ENCODE assay signal across 29 cellular contexts in genomic region chr20:57601211-57601570, GRCh38. TPM values are rescaled to one million over a fixed set of nuclear protein-coding genes. Genes with fewer than 3 reads are reported as not detected.
A peak's percentile ranks its signal among the peaks of the same experiment; 100 is the strongest.
DNase-seq lines count a peak whose midpoint lies in the region; FAIRE-seq lines count a peak whose summit lies in the region.
"Had no signal": no experiment of that assay in that cellular context is flagged by ENCODE, and none has a peak within 500 bp of the region (broad histone marks: within the 10 kb centered on the region; RNA-seq: fewer than 3 reads in every experiment).

No MANE protein-coding gene starts in this region.

- no peaks in the 10 kb centered on the region for H4K20me1 ChIP-seq in GM23248 (ENCODE audit: insufficient read depth)
- H4K20me1 ChIP-seq: BLaER1 had no signal

- no peaks in the 10 kb centered on the region for H3F3A ChIP-seq in GM23248 (ENCODE audit: insufficient read depth)

- no peak for DNase-seq in activated CD4-positive, alpha-beta T cell treated with anti-CD3 and anti-CD28 coated beads, Interleukin-2, amount 10 ng/mL, durations not matched to agents 7 days and 5 days
- no peak for DNase-seq in activated CD4-positive, alpha-beta T cell treated with anti-CD3 and anti-CD28 coated beads for 4 hours
- DNase-seq in GM23248 (peak; percentile 13), RCC 7860 (ENCODE audit: low spot score) (peak; percentile 11), epidermal melanocyte (ENCODE audit: insufficient read length, low spot score) (peak; percentile 45), NCI-H1694 treated with DMSO at 0.1 percent for 48 hours (lab: John Stamatoyannopoulos, UW) (no peak)
- DNase-seq in activated T-helper 1 cell treated with anti-CD3 and anti-CD28 coated beads, Interleukin-12 subunit alpha, Interleukin-12 subunit beta, Interleukin-2, Interleukin-4 antibody, amounts not matched to agents 30 ng/mL and 10 ng/mL and 1 ng/mL, durations not matched to agents 14 hours and 24 hours and 36 hours (ENCODE audit: low spot score), result no peak
- DNase-seq in stimulated activated CD4-positive, alpha-beta T cell treated with anti-CD3 and anti-CD28 coated beads, Interleukin-4, amount 100 ng/mL, for 1 hour, result no peak
- DNase-seq: ACHN; Caco-2; CD4-positive, alpha-beta T cell; DMS 273 treated with DMSO at 0.1 percent for 48 hours; DMS79 treated with DMSO at 0.1 percent for 48 hours; Kasumi-1; NCI-H1092; NCI-H1436 treated with DMSO at 0.1 percent for 48 hours; NCI-H2029 treated with DMSO at 0.1 percent for 48 hours; NCI-H345; NCI-H524; NCI-H82; OCI-M1; RPMI8226; SHP77 had no signal

- no peaks in the 10 kb centered on the region for H3K9me3 ChIP-seq in GM23248 (ENCODE audit: low read depth)
- H3K9me3 ChIP-seq: BLaER1, Caco-2 had no signal

- no peak overlapping the region for H3K4me3 ChIP-seq in GM23248
- H3K4me3 ChIP-seq: BLaER1, SK-N-MC had no signal

- no peaks in the 10 kb centered on the region for H3K9me2 ChIP-seq in GM23248 (ENCODE audit: insufficient read depth)

- H3K9ac ChIP-seq in GM23248, result no peak overlapping the region
- H3K9ac ChIP-seq: BLaER1 had no signal

- no peak overlapping the region for H2AFZ ChIP-seq in GM23248

- H3K9me3 Mint-ChIP-seq in activated CD4-positive, alpha-beta T cell treated with anti-CD3 and anti-CD28 coated beads, Interleukin-2, amount 10 ng/mL, durations not matched to agents 7 days and 5 days, result no peaks in the 10 kb centered on the region
- no peaks in the 10 kb centered on the region for H3K9me3 Mint-ChIP-seq in activated T-helper 1 cell treated with anti-CD3 and anti-CD28 coated beads, Interleukin-12 subunit alpha, Interleukin-12 subunit beta, Interleukin-2, Interleukin-4 antibody, amounts not matched to agents 30 ng/mL and 10 ng/mL and 1 ng/mL, durations not matched to agents 14 hours and 24 hours and 36 hours
- H3K9me3 Mint-ChIP-seq: CD4-positive, alpha-beta T cell had no signal

- no peaks in the 10 kb centered on the region for H3K36me3 ChIP-seq in GM23248 (ENCODE audit: low read depth)
- H3K36me3 ChIP-seq: BLaER1 had no signal

- 62 to 78% methylated on average over 2 of the region's 2 CpGs for WGBS in GM23248 (ENCODE audit: low coverage in 1 of 2, low lambda C conversion rate in 2 of 2, missing lambda C conversion rate in 2 of 2), 2 experiments

- FAIRE-seq in RCC 7860 (lab: Jason Lieb, UNC), result no peak
- FAIRE-seq: G401.6, GM18507, H54 had no signal

- no peak overlapping the region for H3K27ac ChIP-seq in GM23248
- H3K27ac ChIP-seq: 22Rv1, BLaER1, SK-N-MC had no signal

- CTCF ChIA-PET in activated CD4-positive, alpha-beta T cell treated with anti-CD3 and anti-CD28 coated beads, Interleukin-2, amount 10 ng/mL, durations not matched to agents 7 days and 5 days (lab: Charles Lee), result interaction anchor here (0.6 to 1.7 kb wide), 5 partner anchors 9 to 82 kb away, joined by 3 to 8 read pairs (median 3); partner anchors contain the start of gene ZBP1

- H3K4me2 ChIP-seq in GM23248 (ENCODE audit: unreplicated experiment), result no peak overlapping the region
- H3K4me2 ChIP-seq: BLaER1 had no signal

- H3K4me1 Mint-ChIP-seq in activated CD4-positive, alpha-beta T cell treated with anti-CD3 and anti-CD28 coated beads, Interleukin-2, amount 10 ng/mL, durations not matched to agents 7 days and 5 days, result peaks cover 34% of the 10 kb centered on the region
- H3K4me1 Mint-ChIP-seq in activated T-helper 1 cell treated with anti-CD3 and anti-CD28 coated beads, Interleukin-12 subunit alpha, Interleukin-12 subunit beta, Interleukin-2, Interleukin-4 antibody, amounts not matched to agents 30 ng/mL and 10 ng/mL and 1 ng/mL, durations not matched to agents 14 hours and 24 hours and 36 hours (ENCODE audit: low read depth), result peaks cover 9% of the 10 kb centered on the region

- peaks cover 8% of the 10 kb centered on the region for H3K27me3 Mint-ChIP-seq in activated CD4-positive, alpha-beta T cell treated with anti-CD3 and anti-CD28 coated beads, Interleukin-2, amount 10 ng/mL, durations not matched to agents 7 days and 5 days
- peaks cover 34% of the 10 kb centered on the region for H3K27me3 Mint-ChIP-seq in activated T-helper 1 cell treated with anti-CD3 and anti-CD28 coated beads, Interleukin-12 subunit alpha, Interleukin-12 subunit beta, Interleukin-2, Interleukin-4 antibody, amounts not matched to agents 30 ng/mL and 10 ng/mL and 1 ng/mL, durations not matched to agents 14 hours and 24 hours and 36 hours (ENCODE audit: insufficient read depth)
- H3K27me3 Mint-ChIP-seq: CD4-positive, alpha-beta T cell had no signal

- no peak overlapping the region for H3K4me3 Mint-ChIP-seq in activated CD4-positive, alpha-beta T cell treated with anti-CD3 and anti-CD28 coated beads, Interleukin-2, amount 10 ng/mL, durations not matched to agents 7 days and 5 days
- no peak overlapping the region for H3K4me3 Mint-ChIP-seq in activated T-helper 1 cell treated with anti-CD3 and anti-CD28 coated beads, Interleukin-12 subunit alpha, Interleukin-12 subunit beta, Interleukin-2, Interleukin-4 antibody, amounts not matched to agents 30 ng/mL and 10 ng/mL and 1 ng/mL, durations not matched to agents 14 hours and 24 hours and 36 hours
- H3K4me3 Mint-ChIP-seq: CD4-positive, alpha-beta T cell had no signal

- no peaks in the 10 kb centered on the region for H3K27me3 ChIP-seq in GM23248 (replicated peaks; ENCODE audit: insufficient read depth)
- H3K27me3 ChIP-seq: BLaER1 had no signal

- in situ Hi-C loops in GM23248 (cut with MboI), result no loop called here

- POLR2A ChIA-PET in activated CD4-positive, alpha-beta T cell treated with anti-CD3 and anti-CD28 coated beads, Interleukin-2, amount 10 ng/mL, durations not matched to agents 7 days and 5 days (lab: Charles Lee), result no interaction called here

- H3K36me3 Mint-ChIP-seq in activated CD4-positive, alpha-beta T cell treated with anti-CD3 and anti-CD28 coated beads, Interleukin-2, amount 10 ng/mL, durations not matched to agents 7 days and 5 days (ENCODE audit: low read depth), result peaks cover 6% of the 10 kb centered on the region
- H3K36me3 Mint-ChIP-seq in activated T-helper 1 cell treated with anti-CD3 and anti-CD28 coated beads, Interleukin-12 subunit alpha, Interleukin-12 subunit beta, Interleukin-2, Interleukin-4 antibody, amounts not matched to agents 30 ng/mL and 10 ng/mL and 1 ng/mL, durations not matched to agents 14 hours and 24 hours and 36 hours (ENCODE audit: low read depth), result no peaks in the 10 kb centered on the region

- intact Hi-C loops in activated T-helper 1 cell treated with anti-CD3 and anti-CD28 coated beads, Interleukin-12 subunit alpha, Interleukin-12 subunit beta, Interleukin-2, Interleukin-4 antibody, amounts not matched to agents 30 ng/mL and 10 ng/mL and 1 ng/mL, durations not matched to agents 14 hours and 24 hours and 36 hours (cut with micrococcal nuclease), result no loop called here

- H3K27ac Mint-ChIP-seq in activated CD4-positive, alpha-beta T cell treated with anti-CD3 and anti-CD28 coated beads, Interleukin-2, amount 10 ng/mL, durations not matched to agents 7 days and 5 days, result peak overlapping the region; percentile 25
- H3K27ac Mint-ChIP-seq in activated T-helper 1 cell treated with anti-CD3 and anti-CD28 coated beads, Interleukin-12 subunit alpha, Interleukin-12 subunit beta, Interleukin-2, Interleukin-4 antibody, amounts not matched to agents 30 ng/mL and 10 ng/mL and 1 ng/mL, durations not matched to agents 14 hours and 24 hours and 36 hours, result no peak overlapping the region
- H3K27ac Mint-ChIP-seq: CD4-positive, alpha-beta T cell had no signal

- H3K4me1 ChIP-seq in GM23248 (ENCODE audit: insufficient read depth), result no peaks in the 10 kb centered on the region

- H3K79me2 ChIP-seq in GM23248 (ENCODE audit: insufficient read depth), result no peaks in the 10 kb centered on the region

RNA-seq across cellular contexts. Expression of gene ZBP1, which starts 19.0 kb away (rescaled TPM):
- 10 to 100 TPM; 28.3 to 31.4 TPM for total RNA-seq in activated CD4-positive, alpha-beta T cell treated with anti-CD3 and anti-CD28 coated beads, Interleukin-2, amount 10 ng/mL, durations not matched to agents 7 days and 5 days
- total RNA-seq in GM23248 (2014; rRNA removed; shearing (Covaris generic)), result not detected in 2 replicates
- polyA plus RNA-seq in GM23248 (2016; fragmentation: Nextera tagmentation; extraction: Ambion mirVana), result not detected in 2 replicates
- 0.15 and 0.41 TPM in 2 replicates for total RNA-seq in activated T-helper 1 cell treated with anti-CD3 and anti-CD28 coated beads, Interleukin-12 subunit alpha, Interleukin-12 subunit beta, Interleukin-2, Interleukin-4 antibody, amounts not matched to agents 30 ng/mL and 10 ng/mL and 1 ng/mL, durations not matched to agents 14 hours and 24 hours and 36 hours
- total RNA-seq: Caco-2 had no signal

RNA-seq across cellular contexts. Expression of gene PCK1, which starts 40.3 kb away (rescaled TPM):
- total RNA-seq in activated CD4-positive, alpha-beta T cell treated with anti-CD3 and anti-CD28 coated beads, Interleukin-2, amount 10 ng/mL, durations not matched to agents 7 days and 5 days, result not detected
- total RNA-seq in GM23248 (2014; rRNA removed; shearing (Covaris generic)), result not detected in 2 replicates
- not detected in 2 replicates for polyA plus RNA-seq in GM23248 (2016; fragmentation: Nextera tagmentation; extraction: Ambion mirVana)
- not detected in 2 replicates for total RNA-seq in activated T-helper 1 cell treated with anti-CD3 and anti-CD28 coated beads, Interleukin-12 subunit alpha, Interleukin-12 subunit beta, Interleukin-2, Interleukin-4 antibody, amounts not matched to agents 30 ng/mL and 10 ng/mL and 1 ng/mL, durations not matched to agents 14 hours and 24 hours and 36 hours
- total RNA-seq: Caco-2; CD4-positive, alpha-beta T cell had no signal

Comparison
In these comparisons a context has a peak if more than half of its experiments do, and no peak if none do; other contexts are left out.
1. DNase-seq: peak in GM23248 (single experiment), RCC 7860 (single experiment) and epidermal melanocyte (single experiment); none in activated CD4-positive, alpha-beta T cell treated with anti-CD3 and anti-CD28 coated beads, Interleukin-2, amount 10 ng/mL, durations not matched to agents 7 days and 5 days (single experiment), activated CD4-positive, alpha-beta T cell treated with anti-CD3 and anti-CD28 coated beads for 4 hours (0 of 2), NCI-H1694 treated with DMSO at 0.1 percent for 48 hours (single experiment), activated T-helper 1 cell treated with anti-CD3 and anti-CD28 coated beads, Interleukin-12 subunit alpha, Interleukin-12 subunit beta, Interleukin-2, Interleukin-4 antibody, amounts not matched to agents 30 ng/mL and 10 ng/mL and 1 ng/mL, durations not matched to agents 14 hours and 24 hours and 36 hours (single experiment) and stimulated activated CD4-positive, alpha-beta T cell treated with anti-CD3 and anti-CD28 coated beads, Interleukin-4, amount 100 ng/mL, for 1 hour (single experiment).
2. RNA of gene ZBP1, which starts 19.0 kb away (total RNA-seq): 28.3 to 31.4 TPM in activated CD4-positive, alpha-beta T cell treated with anti-CD3 and anti-CD28 coated beads, Interleukin-2, amount 10 ng/mL, durations not matched to agents 7 days and 5 days; 0.15 to 0.41 TPM in activated T-helper 1 cell treated with anti-CD3 and anti-CD28 coated beads, Interleukin-12 subunit alpha, Interleukin-12 subunit beta, Interleukin-2, Interleukin-4 antibody, amounts not matched to agents 30 ng/mL and 10 ng/mL and 1 ng/mL, durations not matched to agents 14 hours and 24 hours and 36 hours and not detected in GM23248; every median in the first group is over 10 times any median in the second.